8 cellular contexts compared by ENCODE assay signal in the genomic region with DNA sequence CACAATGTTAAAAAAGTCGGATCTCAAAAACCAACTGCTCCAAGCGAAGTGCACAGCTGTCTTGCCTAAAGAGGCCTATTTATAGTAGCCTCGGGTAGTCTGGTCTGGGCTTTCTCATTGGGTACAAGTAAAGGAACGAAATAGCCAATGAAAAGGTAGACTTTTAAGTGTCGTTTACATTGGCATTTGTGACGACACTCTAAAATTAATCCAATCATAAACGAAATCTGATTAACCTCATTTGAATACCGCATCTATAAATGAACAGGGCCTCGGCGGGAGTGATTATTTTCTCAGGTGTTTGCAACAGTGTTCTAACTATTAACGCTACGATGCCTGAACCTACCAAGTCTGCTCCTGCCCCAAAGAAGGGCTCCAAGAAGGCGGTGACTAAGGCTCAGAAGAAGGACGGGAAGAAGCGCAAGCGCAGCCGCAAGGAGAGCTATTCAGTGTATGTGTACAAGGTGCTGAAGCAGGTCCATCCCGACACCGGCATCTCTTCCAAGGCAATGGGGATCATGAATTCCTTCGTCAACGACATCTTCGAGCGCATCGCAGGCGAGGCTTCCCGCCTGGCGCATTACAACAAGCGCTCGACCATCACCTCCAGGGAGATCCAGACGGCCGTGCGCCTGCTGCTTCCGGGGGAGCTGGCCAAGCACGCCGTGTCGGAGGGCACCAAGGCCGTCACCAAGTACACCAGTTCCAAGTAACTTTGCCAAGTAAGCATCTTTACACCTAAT.
DNase-seq lines count a peak whose midpoint lies in the region; ATAC-seq and TF ChIP-seq lines count a peak whose summit lies in the region.

No MANE protein-coding gene starts in this region.

- ATAC-seq in HG02588 (IDR thresholded peaks at IDR 0.05; ENCODE audit: unreplicated experiment) (peak; percentile 69), SK-N-SH treated with all-trans-retinoic acid at 6 μM for 48 hours (peak; percentile 72)
- peak; percentile 65 for ATAC-seq in activated naive CD8-positive, alpha-beta T cell treated with anti-CD3 and anti-CD28 coated beads, Interleukin-2, amount 10 ng/mL, durations not matched to agents 7 days and 5 days (ENCODE audit: low read depth)

- TF ChIP-seq CTCF in GM06990 (IDR thresholded peaks at IDR 0.05; ENCODE audit: insufficient read depth, low read length, poor library complexity, severe bottlenecking), result no peak
- no peak for TF ChIP-seq CTCF in osteoblast (IDR thresholded peaks at IDR 0.05; ENCODE audit: extremely low read depth, low read depth, low read length)

- H3K4me2 ChIP-seq in osteoblast (ENCODE audit: insufficient read depth, low read length), result peak overlapping the region; percentile 85

- no peaks in the 10 kb centered on the region for H4K20me1 ChIP-seq in osteoblast (ENCODE audit: insufficient read depth, low read length)

- peak overlapping the region; percentile 99 for H3K27ac Mint-ChIP-seq in activated naive CD8-positive, alpha-beta T cell treated with anti-CD3 and anti-CD28 coated beads, Interleukin-2, amount 10 ng/mL, durations not matched to agents 7 days and 5 days

- intact Hi-C loops in head of caudate nucleus (cut with DNase I), result loop anchor here (2.0 kb wide), 3 partner anchors 17 to 41 kb away; a partner anchor contains a TSS

- POLR2A ChIA-PET in activated naive CD8-positive, alpha-beta T cell treated with anti-CD3 and anti-CD28 coated beads, Interleukin-2, amount 10 ng/mL, durations not matched to agents 7 days and 5 days (lab: Charles Lee), result interaction anchor here (0.5 to 8.5 kb wide), 49 partner anchors 11 to 1735 kb away, joined by 3 to 2352 read pairs (median 24); partner anchors contain the start of gene HFE

- H3K36me3 ChIP-seq in GM06990 (ENCODE audit: control insufficient read depth, insufficient read depth, low read length) (no peaks in the 10 kb centered on the region), osteoblast (ENCODE audit: insufficient read depth, low read length) (no peaks in the 10 kb centered on the region), thymus (ENCODE audit: control insufficient read depth, insufficient read depth) (no peaks in the 10 kb centered on the region)

- H3K79me2 ChIP-seq in osteoblast (ENCODE audit: insufficient read depth, low read length), result no peaks in the 10 kb centered on the region

- no peaks in the 10 kb centered on the region for H3K27me3 ChIP-seq in GM06990 (replicated peaks; ENCODE audit: control insufficient read depth, insufficient read depth, low read length)
- no peaks in the 10 kb centered on the region for H3K27me3 ChIP-seq in osteoblast (ENCODE audit: insufficient read depth, low read length)
- H3K27me3 ChIP-seq in thymus (ENCODE audit: control insufficient read depth, insufficient read depth), result no peaks in the 10 kb centered on the region

- H3K36me3 Mint-ChIP-seq in activated naive CD8-positive, alpha-beta T cell treated with anti-CD3 and anti-CD28 coated beads, Interleukin-2, amount 10 ng/mL, durations not matched to agents 7 days and 5 days, result peaks cover 23% of the 10 kb centered on the region

- H3K4me1 Mint-ChIP-seq in activated naive CD8-positive, alpha-beta T cell treated with anti-CD3 and anti-CD28 coated beads, Interleukin-2, amount 10 ng/mL, durations not matched to agents 7 days and 5 days, result peaks cover 49% of the 10 kb centered on the region

- WGBS in thymus, result under 1% methylated on average over 37 of the region's 37 CpGs

- H3K27ac ChIP-seq in osteoblast (ENCODE audit: low read depth, low read length) (peak overlapping the region; percentile 87), thymus (ENCODE audit: low read depth) (peak overlapping the region; percentile 100)

- H3K4me3 ChIP-seq in GM06990 (replicated peaks; ENCODE audit: low read depth, low read length) (peak overlapping the region; percentile 75), osteoblast (ENCODE audit: insufficient read depth, low read length) (peak overlapping the region; percentile 67), thymus (ENCODE audit: low read length) (peak overlapping the region; percentile 77)

- H3K9me3 Mint-ChIP-seq in activated naive CD8-positive, alpha-beta T cell treated with anti-CD3 and anti-CD28 coated beads, Interleukin-2, amount 10 ng/mL, durations not matched to agents 7 days and 5 days, result no peaks in the 10 kb centered on the region

- DNase-seq in GM06990 (ENCODE audit: extremely low read depth, insufficient read length) (peak; percentile 89), NCI-H1092 treated with DMSO at 0.1 percent for 48 hours (lab: John Stamatoyannopoulos, UW) (peak; percentile 97), head of caudate nucleus (peak; percentile 54 to 93 (median 80)), osteoblast (ENCODE audit: insufficient read length, low spot score, missing footprints) (peak; percentile 94)
- peak; percentile 82 for DNase-seq in activated naive CD8-positive, alpha-beta T cell treated with anti-CD3 and anti-CD28 coated beads, Interleukin-2, amount 10 ng/mL, durations not matched to agents 7 days and 5 days

- H3K4me1 ChIP-seq in osteoblast (ENCODE audit: insufficient read depth, low read length) (peaks cover 16% of the 10 kb centered on the region), thymus (ENCODE audit: control insufficient read depth, insufficient read depth, low read length) (peaks cover 2% of the 10 kb centered on the region)

- no peaks in the 10 kb centered on the region for H3K27me3 Mint-ChIP-seq in activated naive CD8-positive, alpha-beta T cell treated with anti-CD3 and anti-CD28 coated beads, Interleukin-2, amount 10 ng/mL, durations not matched to agents 7 days and 5 days

- H3K9me3 ChIP-seq in osteoblast (ENCODE audit: low read depth, low read length), result no peaks in the 10 kb centered on the region
- no peaks in the 10 kb centered on the region for H3K9me3 ChIP-seq in thymus (ENCODE audit: control insufficient read depth)

- peak overlapping the region; percentile 64 for H2AFZ ChIP-seq in osteoblast (ENCODE audit: low read length)

- H3K4me3 Mint-ChIP-seq in activated naive CD8-positive, alpha-beta T cell treated with anti-CD3 and anti-CD28 coated beads, Interleukin-2, amount 10 ng/mL, durations not matched to agents 7 days and 5 days, result peak overlapping the region; percentile 100

TF ChIP-seq in SK-N-SH treated with all-trans-retinoic acid at 6 μM for 48 hours, 23 proteins besides CTCF, POLR2A, EP300 and RAD21:
- TF ChIP-seq ZC3H10 (CRISPR knock-in tag; IDR thresholded peaks at IDR 0.05) (no peak), SNAI2 (CRISPR knock-in tag; IDR thresholded peaks at IDR 0.05) (no peak), ZFP3 (CRISPR knock-in tag; IDR thresholded peaks at IDR 0.05) (no peak), ZFP30 (CRISPR knock-in tag; IDR thresholded peaks at IDR 0.05) (no peak), CSDC2 (CRISPR knock-in tag; IDR thresholded peaks at IDR 0.05) (no peak), GLIS3 (CRISPR knock-in tag; IDR thresholded peaks at IDR 0.05) (no peak), ISL1 (CRISPR knock-in tag; IDR thresholded peaks at IDR 0.05) (no peak), ARNTL (CRISPR knock-in tag; IDR thresholded peaks at IDR 0.05; ENCODE audit: borderline replicate concordance, low read depth) (0 out of 2 replicates have a peak, but pooled peaks have one; percentile 14), TCF4 (CRISPR knock-in tag; IDR thresholded peaks at IDR 0.05; ENCODE audit: borderline replicate concordance) (no peak)
- TF ChIP-seq, protein P1, sequence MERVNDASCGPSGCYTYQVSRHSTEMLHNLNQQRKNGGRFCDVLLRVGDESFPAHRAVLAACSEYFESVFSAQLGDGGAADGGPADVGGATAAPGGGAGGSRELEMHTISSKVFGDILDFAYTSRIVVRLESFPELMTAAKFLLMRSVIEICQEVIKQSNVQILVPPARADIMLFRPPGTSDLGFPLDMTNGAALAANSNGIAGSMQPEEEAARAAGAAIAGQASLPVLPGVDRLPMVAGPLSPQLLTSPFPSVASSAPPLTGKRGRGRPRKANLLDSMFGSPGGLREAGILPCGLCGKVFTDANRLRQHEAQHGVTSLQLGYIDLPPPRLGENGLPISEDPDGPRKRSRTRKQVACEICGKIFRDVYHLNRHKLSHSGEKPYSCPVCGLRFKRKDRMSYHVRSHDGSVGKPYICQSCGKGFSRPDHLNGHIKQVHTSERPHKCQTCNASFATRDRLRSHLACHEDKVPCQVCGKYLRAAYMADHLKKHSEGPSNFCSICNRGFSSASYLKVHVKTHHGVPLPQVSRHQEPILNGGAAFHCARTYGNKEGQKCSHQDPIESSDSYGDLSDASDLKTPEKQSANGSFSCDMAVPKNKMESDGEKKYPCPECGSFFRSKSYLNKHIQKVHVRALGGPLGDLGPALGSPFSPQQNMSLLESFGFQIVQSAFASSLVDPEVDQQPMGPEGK (CRISPR knock-in tag; IDR thresholded peaks at IDR 0.05; ENCODE audit: borderline replicate concordance), result no peak
- TF ChIP-seq, protein P2, sequence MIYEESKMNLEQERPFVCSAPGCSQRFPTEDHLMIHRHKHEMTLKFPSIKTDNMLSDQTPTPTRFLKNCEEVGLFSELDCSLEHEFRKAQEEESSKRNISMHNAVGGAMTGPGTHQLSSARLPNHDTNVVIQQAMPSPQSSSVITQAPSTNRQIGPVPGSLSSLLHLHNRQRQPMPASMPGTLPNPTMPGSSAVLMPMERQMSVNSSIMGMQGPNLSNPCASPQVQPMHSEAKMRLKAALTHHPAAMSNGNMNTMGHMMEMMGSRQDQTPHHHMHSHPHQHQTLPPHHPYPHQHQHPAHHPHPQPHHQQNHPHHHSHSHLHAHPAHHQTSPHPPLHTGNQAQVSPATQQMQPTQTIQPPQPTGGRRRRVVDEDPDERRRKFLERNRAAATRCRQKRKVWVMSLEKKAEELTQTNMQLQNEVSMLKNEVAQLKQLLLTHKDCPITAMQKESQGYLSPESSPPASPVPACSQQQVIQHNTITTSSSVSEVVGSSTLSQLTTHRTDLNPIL (CRISPR knock-in tag; IDR thresholded peaks at IDR 0.05; ENCODE audit: low read depth), result 0 out of 2 replicates have a peak, but pooled peaks have one; percentile 2

Comparison
In these comparisons a context has a peak if more than half of its experiments do, and no peak if none do; other contexts are left out.
1. Peak in every context shown above with its lines: DNase-seq, ATAC-seq, H3K4me3 ChIP-seq and H3K27ac ChIP-seq.